14 cellular contexts compared by ENCODE assay signal in genomic region chr10:101493782-101494281, GRCh38.
DNase-seq lines count a peak whose midpoint lies in the region; ATAC-seq, FAIRE-seq and TF ChIP-seq lines count a peak whose summit lies in the region.
"Had no signal": no experiment of that assay in that cellular context is flagged by ENCODE, and none has a peak within 500 bp of the region (broad histone marks: within the 10 kb centered on the region; RNA-seq: fewer than 3 reads in every experiment).

No MANE protein-coding gene starts in this region.

- H3K27ac Mint-ChIP-seq in WTC11, result peak overlapping the region; percentile 91
- no peak overlapping the region for H3K27ac Mint-ChIP-seq in activated T-helper 1 cell treated with anti-CD3 and anti-CD28 coated beads, Interleukin-12 subunit alpha, Interleukin-12 subunit beta, Interleukin-2, Interleukin-4 antibody, amounts not matched to agents 30 ng/mL and 10 ng/mL and 1 ng/mL, durations not matched to agents 14 hours and 24 hours and 36 hours
- H3K27ac Mint-ChIP-seq: CD8-positive, alpha-beta T cell; IgD-negative memory B cell had no signal

- no peak for FAIRE-seq in small intestine (lab: Jason Lieb, UNC)

- no peaks in the 10 kb centered on the region for H3K27me3 Mint-ChIP-seq in WTC11 (ENCODE audit: low read depth)
- peaks cover 2% of the 10 kb centered on the region for H3K27me3 Mint-ChIP-seq in activated T-helper 1 cell treated with anti-CD3 and anti-CD28 coated beads, Interleukin-12 subunit alpha, Interleukin-12 subunit beta, Interleukin-2, Interleukin-4 antibody, amounts not matched to agents 30 ng/mL and 10 ng/mL and 1 ng/mL, durations not matched to agents 14 hours and 24 hours and 36 hours (ENCODE audit: insufficient read depth)
- H3K27me3 Mint-ChIP-seq: IgD-negative memory B cell had no signal

- ATAC-seq in WTC11 (no peak), GM19324 (IDR thresholded peaks at IDR 0.05; ENCODE audit: low FRiP score, unreplicated experiment) (no peak)
- ATAC-seq: CD8-positive, alpha-beta T cell had no signal

- H3K36me3 ChIP-seq in HAP-1 (replicated peaks) (no peaks in the 10 kb centered on the region), small intestine (ENCODE audit: control insufficient read depth in 2 of 2, insufficient read depth in 2 of 2, low read length in 2 of 2) (no peaks in the 10 kb centered on the region)
- H3K36me3 ChIP-seq: BE2C had no signal

- POLR2A ChIA-PET in WTC11 (lab: Charles Lee), result no interaction called here

- H3K9me3 Mint-ChIP-seq in WTC11, result no peaks in the 10 kb centered on the region
- no peaks in the 10 kb centered on the region for H3K9me3 Mint-ChIP-seq in activated T-helper 1 cell treated with anti-CD3 and anti-CD28 coated beads, Interleukin-12 subunit alpha, Interleukin-12 subunit beta, Interleukin-2, Interleukin-4 antibody, amounts not matched to agents 30 ng/mL and 10 ng/mL and 1 ng/mL, durations not matched to agents 14 hours and 24 hours and 36 hours
- H3K9me3 Mint-ChIP-seq: CD8-positive, alpha-beta T cell; IgD-negative memory B cell had no signal

- H3K9me3 ChIP-seq in HAP-1 (no peaks in the 10 kb centered on the region), small intestine (ENCODE audit: control insufficient read depth, low read depth) (no peaks in the 10 kb centered on the region)
- H3K9me3 ChIP-seq: BE2C had no signal

- 24 to 50% (median 38%) methylated on average over 1 of the region's 1 CpG for WGBS in small intestine, 3 donors

- H3K4me1 ChIP-seq in HAP-1, result peaks cover 51% of the 10 kb centered on the region
- H3K4me1 ChIP-seq in small intestine (ENCODE audit: control insufficient read depth in 2 of 2, insufficient read depth in 1 of 2, low read depth in 1 of 2, low read length in 1 of 2), result no peaks in the 10 kb centered on the region
- H3K4me1 ChIP-seq: BE2C had no signal

- no peak overlapping the region for H3K4me3 Mint-ChIP-seq in WTC11
- H3K4me3 Mint-ChIP-seq in activated T-helper 1 cell treated with anti-CD3 and anti-CD28 coated beads, Interleukin-12 subunit alpha, Interleukin-12 subunit beta, Interleukin-2, Interleukin-4 antibody, amounts not matched to agents 30 ng/mL and 10 ng/mL and 1 ng/mL, durations not matched to agents 14 hours and 24 hours and 36 hours, result no peak overlapping the region
- H3K4me3 Mint-ChIP-seq: CD8-positive, alpha-beta T cell; IgD-negative memory B cell had no signal

- CTCF ChIA-PET in WTC11 (lab: Charles Lee), result interaction anchor here (0.6 to 2.5 kb wide), 5 partner anchors 12 to 192 kb away, joined by 3 to 26 read pairs (median 4); no protein-coding TSS in a partner anchor

- H3K27me3 ChIP-seq in HAP-1 (ENCODE audit: low read depth), result no peaks in the 10 kb centered on the region
- H3K27me3 ChIP-seq in small intestine (ENCODE audit: control insufficient read depth in 2 of 2, insufficient read depth in 2 of 2, low read length in 2 of 2), result no peaks in the 10 kb centered on the region
- H3K27me3 ChIP-seq: BE2C had no signal

- in situ Hi-C loops in HAP-1 (cut with MboI; ENCODE audit: low sequenced_read_pairs), result no loop called here

- H3K27ac ChIP-seq in small intestine (ENCODE audit: low read depth in 1 of 2, low read length in 1 of 2), result no peak overlapping the region

- no peak for TF ChIP-seq CTCF in WTC11 (IDR thresholded peaks at IDR 0.05)

- DNase-seq in HAP-1 (ENCODE audit: low spot score in 2 of 2) (peak; percentile 29 to 86), WTC11 (ENCODE audit: low spot score) (no peak), left kidney (ENCODE audit: low read depth, low spot score) (peak; percentile 31), small intestine (peak; percentile 54), COLO668 (lab: John Stamatoyannopoulos, UW; ENCODE audit: unreplicated experiment) (no peak)
- DNase-seq in activated T-helper 1 cell treated with anti-CD3 and anti-CD28 coated beads, Interleukin-12 subunit alpha, Interleukin-12 subunit beta, Interleukin-2, Interleukin-4 antibody, amounts not matched to agents 30 ng/mL and 10 ng/mL and 1 ng/mL, durations not matched to agents 14 hours and 24 hours and 36 hours (ENCODE audit: low spot score), result no peak
- DNase-seq: BE2C; CD8-positive, alpha-beta T cell; DMS153; NCI-H1930; NCI-H510A; SHP77 treated with DMSO at 0.1 percent for 48 hours had no signal

- H3K4me3 ChIP-seq in HAP-1, result no peak overlapping the region
- H3K4me3 ChIP-seq in small intestine (ENCODE audit: low read depth in 1 of 2, low read length in 2 of 2), result no peak overlapping the region

- intact Hi-C loops in activated T-helper 1 cell treated with anti-CD3 and anti-CD28 coated beads, Interleukin-12 subunit alpha, Interleukin-12 subunit beta, Interleukin-2, Interleukin-4 antibody, amounts not matched to agents 30 ng/mL and 10 ng/mL and 1 ng/mL, durations not matched to agents 14 hours and 24 hours and 36 hours (cut with micrococcal nuclease), result no loop called here

- peaks cover 37% of the 10 kb centered on the region for H3K4me1 Mint-ChIP-seq in WTC11
- no peaks in the 10 kb centered on the region for H3K4me1 Mint-ChIP-seq in activated T-helper 1 cell treated with anti-CD3 and anti-CD28 coated beads, Interleukin-12 subunit alpha, Interleukin-12 subunit beta, Interleukin-2, Interleukin-4 antibody, amounts not matched to agents 30 ng/mL and 10 ng/mL and 1 ng/mL, durations not matched to agents 14 hours and 24 hours and 36 hours (ENCODE audit: low read depth)
- H3K4me1 Mint-ChIP-seq: IgD-negative memory B cell had no signal

- H3K36me3 Mint-ChIP-seq in WTC11, result no peaks in the 10 kb centered on the region
- no peaks in the 10 kb centered on the region for H3K36me3 Mint-ChIP-seq in activated T-helper 1 cell treated with anti-CD3 and anti-CD28 coated beads, Interleukin-12 subunit alpha, Interleukin-12 subunit beta, Interleukin-2, Interleukin-4 antibody, amounts not matched to agents 30 ng/mL and 10 ng/mL and 1 ng/mL, durations not matched to agents 14 hours and 24 hours and 36 hours (ENCODE audit: low read depth)

TF ChIP-seq in WTC11, 78 proteins besides CTCF, POLR2A, EP300 and RAD21 (continues in another document):
- TF ChIP-seq KAT7 (CRISPR knock-in tag; IDR thresholded peaks at IDR 0.05; ENCODE audit: borderline replicate concordance), result no peak
- TF ChIP-seq E2F5 (CRISPR knock-in tag; IDR thresholded peaks at IDR 0.05), result no peak
- no peak for TF ChIP-seq GABPB1 (CRISPR knock-in tag; IDR thresholded peaks at IDR 0.05)
- TF ChIP-seq, protein P1, sequence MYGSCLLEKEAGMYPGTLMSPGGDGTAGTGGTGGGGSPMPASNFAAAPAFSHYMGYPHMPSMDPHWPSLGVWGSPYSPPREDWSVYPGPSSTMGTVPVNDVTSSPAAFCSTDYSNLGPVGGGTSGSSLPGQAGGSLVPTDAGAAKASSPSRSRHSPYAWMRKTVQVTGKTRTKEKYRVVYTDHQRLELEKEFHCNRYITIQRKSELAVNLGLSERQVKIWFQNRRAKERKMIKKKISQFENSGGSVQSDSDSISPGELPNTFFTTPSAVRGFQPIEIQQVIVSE (CRISPR knock-in tag; IDR thresholded peaks at IDR 0.05; ENCODE audit: borderline replicate concordance), result no peak
- TF ChIP-seq, protein P2, sequence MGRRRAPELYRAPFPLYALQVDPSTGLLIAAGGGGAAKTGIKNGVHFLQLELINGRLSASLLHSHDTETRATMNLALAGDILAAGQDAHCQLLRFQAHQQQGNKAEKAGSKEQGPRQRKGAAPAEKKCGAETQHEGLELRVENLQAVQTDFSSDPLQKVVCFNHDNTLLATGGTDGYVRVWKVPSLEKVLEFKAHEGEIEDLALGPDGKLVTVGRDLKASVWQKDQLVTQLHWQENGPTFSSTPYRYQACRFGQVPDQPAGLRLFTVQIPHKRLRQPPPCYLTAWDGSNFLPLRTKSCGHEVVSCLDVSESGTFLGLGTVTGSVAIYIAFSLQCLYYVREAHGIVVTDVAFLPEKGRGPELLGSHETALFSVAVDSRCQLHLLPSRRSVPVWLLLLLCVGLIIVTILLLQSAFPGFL (CRISPR knock-in tag; IDR thresholded peaks at IDR 0.05; ENCODE audit: borderline replicate concordance), result no peak
- TF ChIP-seq ZNF263 (CRISPR knock-in tag; IDR thresholded peaks at IDR 0.05; ENCODE audit: low read depth), result no peak
- no peak for TF ChIP-seq PRRX2 (CRISPR knock-in tag; IDR thresholded peaks at IDR 0.05)
- TF ChIP-seq GRHL2 (CRISPR knock-in tag; IDR thresholded peaks at IDR 0.05; ENCODE audit: insufficient replicate concordance, severe bottlenecking), result no peak
- no peak for TF ChIP-seq ZNF671 (CRISPR knock-in tag; IDR thresholded peaks at IDR 0.05)
- TF ChIP-seq SMAD4 (CRISPR knock-in tag; IDR thresholded peaks at IDR 0.05), result no peak
- no peak for TF ChIP-seq TEAD1 (CRISPR knock-in tag; IDR thresholded peaks at IDR 0.05)
- no peak for TF ChIP-seq RELA (CRISPR knock-in tag; IDR thresholded peaks at IDR 0.05; ENCODE audit: borderline replicate concordance)
- TF ChIP-seq ZNF396 (CRISPR knock-in tag; IDR thresholded peaks at IDR 0.05; ENCODE audit: borderline replicate concordance), result no peak
- TF ChIP-seq, protein P3, sequence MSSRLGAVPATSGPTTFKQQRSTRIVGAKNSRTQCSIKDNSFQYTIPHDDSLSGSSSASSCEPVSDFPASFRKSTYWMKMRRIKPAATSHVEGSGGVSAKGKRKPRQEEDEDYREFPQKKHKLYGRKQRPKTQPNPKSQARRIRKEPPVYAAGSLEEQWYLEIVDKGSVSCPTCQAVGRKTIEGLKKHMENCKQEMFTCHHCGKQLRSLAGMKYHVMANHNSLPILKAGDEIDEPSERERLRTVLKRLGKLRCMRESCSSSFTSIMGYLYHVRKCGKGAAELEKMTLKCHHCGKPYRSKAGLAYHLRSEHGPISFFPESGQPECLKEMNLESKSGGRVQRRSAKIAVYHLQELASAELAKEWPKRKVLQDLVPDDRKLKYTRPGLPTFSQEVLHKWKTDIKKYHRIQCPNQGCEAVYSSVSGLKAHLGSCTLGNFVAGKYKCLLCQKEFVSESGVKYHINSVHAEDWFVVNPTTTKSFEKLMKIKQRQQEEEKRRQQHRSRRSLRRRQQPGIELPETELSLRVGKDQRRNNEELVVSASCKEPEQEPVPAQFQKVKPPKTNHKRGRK (CRISPR knock-in tag; IDR thresholded peaks at IDR 0.05; ENCODE audit: borderline replicate concordance), result no peak

Comparison
In these comparisons a context has a peak if more than half of its experiments do, and no peak if none do; other contexts are left out.
1. DNase-seq: peak in HAP-1 (2 of 2), left kidney (single experiment) and small intestine (single experiment); none in WTC11 (single experiment), activated T-helper 1 cell treated with anti-CD3 and anti-CD28 coated beads, Interleukin-12 subunit alpha, Interleukin-12 subunit beta, Interleukin-2, Interleukin-4 antibody, amounts not matched to agents 30 ng/mL and 10 ng/mL and 1 ng/mL, durations not matched to agents 14 hours and 24 hours and 36 hours (single experiment) and COLO668 (single experiment).